In genomic region chr19:38853214-38853613, GRCh38 we compare ENCODE assay signal across 10 cellular contexts. TPM values are rescaled to one million over a fixed set of nuclear protein-coding genes. Genes with fewer than 3 reads are reported as not detected.
A peak's percentile ranks its signal among the peaks of the same experiment; 100 is the strongest.
DNase-seq lines count a peak whose midpoint lies in the region; ATAC-seq, FAIRE-seq and TF ChIP-seq lines count a peak whose summit lies in the region.
"Had no signal": no experiment of that assay in that cellular context is flagged by ENCODE, and none has a peak within 500 bp of the region (broad histone marks: within the 10 kb centered on the region; RNA-seq: fewer than 3 reads in every experiment).

No MANE protein-coding gene starts in this region.

- H3K9me2 ChIP-seq in OCI-LY7 (ENCODE audit: insufficient read depth, low read length): no peaks in the 10 kb centered on the region

- no peak for TF ChIP-seq POLR2A in endothelial cell of umbilical vein (IDR thresholded peaks at IDR 0.05; ENCODE audit: low read depth, low read length)

- no peaks in the 10 kb centered on the region for H3K27me3 ChIP-seq in endothelial cell of umbilical vein (ENCODE audit: control insufficient read depth in 2 of 2, insufficient read depth in 2 of 2, low read length in 2 of 2)
- H3K27me3 ChIP-seq: SJSA1 had no signal

- no peak for TF ChIP-seq CTCF in OCI-LY7 (conservative IDR thresholded peaks at IDR 0.05; ENCODE audit: low read length)
- TF ChIP-seq CTCF in endothelial cell of umbilical vein (IDR thresholded peaks at IDR 0.05; ENCODE audit: extremely low read depth in 1 of 2, insufficient read depth in 1 of 2, low read depth in 1 of 2, low read length in 2 of 2): no peak
- no peak for TF ChIP-seq CTCF in retinal pigment epithelial cell (conservative IDR thresholded peaks at IDR 0.05; ENCODE audit: low read depth, low read length)

- peaks cover 8% of the 10 kb centered on the region for H4K20me1 ChIP-seq in OCI-LY7 (ENCODE audit: insufficient read depth, low read length)
- H4K20me1 ChIP-seq in endothelial cell of umbilical vein (replicated peaks; ENCODE audit: control insufficient read depth, extremely low read depth, insufficient read depth, low read length): no peaks in the 10 kb centered on the region

- H3K9me1 ChIP-seq in endothelial cell of umbilical vein (replicated peaks; ENCODE audit: control insufficient read depth, extremely low read depth, insufficient read depth, low read length): no peaks in the 10 kb centered on the region

- H3K4me2 ChIP-seq in OCI-LY7 (ENCODE audit: low read length) (peak overlapping the region; percentile 87), endothelial cell of umbilical vein (ENCODE audit: insufficient read depth, low read length) (peak overlapping the region; percentile 91)

- intact Hi-C loops in OCI-LY7 (cut with micrococcal nuclease; ENCODE audit: unreplicated experiment) (loop anchor here (5.0 to 10.0 kb wide), 3 partner anchors 34 to 876 kb away; partner anchors contain the start of gene ZFP36), endothelial cell of umbilical vein (cut with micrococcal nuclease) (loop anchor here (10.0 kb wide), 1 partner anchor 208 kb away; the partner anchor contains the start of gene ACTN4)

- no peak for ATAC-seq in HG03354 (IDR thresholded peaks at IDR 0.05; ENCODE audit: poor library complexity, severe bottlenecking, unreplicated experiment)

- H3K9ac ChIP-seq in ES-I3 (ENCODE audit: low read depth, low read length) (peak overlapping the region; percentile 61; the same call in 1 of the 2 replicates), endothelial cell of umbilical vein (replicated peaks; ENCODE audit: extremely low read depth, insufficient read depth, low read length) (no peak overlapping the region)

- no peak for FAIRE-seq in endothelial cell of umbilical vein (lab: Jason Lieb, UNC)

- H3K9me3 ChIP-seq in ES-I3 (ENCODE audit: control insufficient read depth, insufficient read depth, low read length) (no peaks in the 10 kb centered on the region), OCI-LY7 (ENCODE audit: low read length) (no peaks in the 10 kb centered on the region), endothelial cell of umbilical vein (replicated peaks; ENCODE audit: control insufficient read depth, insufficient read depth, low read length) (no peaks in the 10 kb centered on the region)
- H3K9me3 ChIP-seq: neutrophil, SJSA1 had no signal

- H2AFZ ChIP-seq in OCI-LY7 (ENCODE audit: low read length) (peak overlapping the region; percentile 43; the same call in 1 of the 2 replicates), endothelial cell of umbilical vein (ENCODE audit: low read depth, low read length) (no peak overlapping the region)

- H3K27ac ChIP-seq in OCI-LY7 (ENCODE audit: low read depth, low read length, poor library complexity, severe bottlenecking): peak overlapping the region; percentile 83
- H3K27ac ChIP-seq in endothelial cell of umbilical vein (ENCODE audit: insufficient read depth, low read depth, low read length): no peak overlapping the region

- POLR2A ChIA-PET in OCI-LY7 (lab: Charles Lee) (interaction anchor here (0.9 to 1.6 kb wide), 4 partner anchors 9 to 24 kb away, joined by 4 to 21 read pairs (median 6); no protein-coding TSS in a partner anchor), endothelial cell of umbilical vein (lab: Charles Lee) (interaction anchor here (0.6 kb wide), 1 partner anchor 80 kb away, joined by 3 read pairs; no protein-coding TSS in a partner anchor)

- CTCF ChIA-PET in OCI-LY7 (lab: Charles Lee; ENCODE audit: unreplicated experiment): no interaction called here
- CTCF ChIA-PET in endothelial cell of umbilical vein (lab: Charles Lee): interaction anchor here (1.2 to 2.8 kb wide), 4 partner anchors 10 to 77 kb away, joined by 7 to 19 read pairs (median 12); partner anchors contain the start of genes MRPS12 and SARS2

- dilution Hi-C loops in endothelial cell of umbilical vein (cut with MboI; ENCODE audit: extremely low pct_ligation_motif_present, low sequenced_read_pairs): no loop called here

- no peak for DNase-seq in OCI-LY7 (ENCODE audit: low spot score)
- DNase-seq in endothelial cell of umbilical vein (ENCODE audit: low read depth, low spot score): no peak
- DNase-seq in retinal pigment epithelial cell (ENCODE audit: low read depth): no peak
- DNase-seq in NCI-H2029 (lab: John Stamatoyannopoulos, UW): no peak
- DNase-seq in Ammon's horn (ENCODE audit: low spot score): no peak
- DNase-seq in NCI-H510A (lab: John Stamatoyannopoulos, UW): no peak

- H3K4me1 ChIP-seq in ES-I3 (ENCODE audit: insufficient read depth, low read length) (no peaks in the 10 kb centered on the region), OCI-LY7 (ENCODE audit: insufficient read depth, low read length, poor library complexity, severe bottlenecking) (peaks cover 37% of the 10 kb centered on the region), endothelial cell of umbilical vein (ENCODE audit: control insufficient read depth, extremely low read depth, insufficient read depth, low read length) (peaks cover 24% of the 10 kb centered on the region)

- H3K36me3 ChIP-seq in ES-I3 (ENCODE audit: insufficient read depth, low read length) (no peaks in the 10 kb centered on the region), OCI-LY7 (ENCODE audit: insufficient read depth, low read length) (peaks cover 9% of the 10 kb centered on the region), endothelial cell of umbilical vein (ENCODE audit: control insufficient read depth in 2 of 2, extremely low read depth in 1 of 2, insufficient read depth in 2 of 2, low read length in 2 of 2) (no peaks in the 10 kb centered on the region)
- H3K36me3 ChIP-seq: neutrophil had no signal

- BruUV-seq in OCI-LY7 (replicated peaks; lab: Mats Ljungman, UMichigan) (no TSS peak), endothelial cell of umbilical vein (replicated peaks; lab: Mats Ljungman, UMichigan) (no TSS peak)

- H3K4me3 ChIP-seq in OCI-LY7 (ENCODE audit: low read depth, low read length, poor library complexity, severe bottlenecking) (peak overlapping the region; percentile 78), endothelial cell of umbilical vein (replicated peaks in 1 of 3; ENCODE audit: insufficient read depth in 1 of 3, low read depth in 1 of 3, low read length in 3 of 3) (no peak overlapping the region), retinal pigment epithelial cell (ENCODE audit: low read length) (peak overlapping the region; percentile 73)

- H3K79me2 ChIP-seq in OCI-LY7 (ENCODE audit: insufficient read depth, low read depth, low read length) (peaks cover 15% of the 10 kb centered on the region), endothelial cell of umbilical vein (ENCODE audit: control insufficient read depth, insufficient read depth, low read length) (peaks cover 9% of the 10 kb centered on the region)

RNA-seq across cellular contexts. Expression of gene HNRNPL, which starts 3.4 kb away (rescaled TPM):
- total RNA-seq in OCI-LY7 (2014; rRNA removed; shearing (Covaris generic)): 236 and 263 TPM in 2 replicates
- total RNA-seq in OCI-LY7 (2022) (655 and 706 TPM in 2 replicates), endothelial cell of umbilical vein (427 and 451 TPM in 2 replicates)
- polyA plus RNA-seq in endothelial cell of umbilical vein: 243 and 305 TPM in 2 replicates
- 292 and 332 TPM in 2 replicates for polyA plus RNA-seq in endothelial cell of umbilical vein (2011; cell fraction: cytosol; rRNA removed)
- 413 and 435 TPM in 2 replicates for polyA plus RNA-seq in endothelial cell of umbilical vein (2011; cell fraction: nucleus; rRNA removed)
- 320 and 351 TPM in 2 replicates for polyA plus RNA-seq in endothelial cell of umbilical vein (2012)
- 381 and 414 TPM in 2 replicates for polyA minus RNA-seq in endothelial cell of umbilical vein
- 162 TPM for polyA minus RNA-seq in endothelial cell of umbilical vein (2011; cell fraction: cytosol; rRNA and poly(A)+ RNA removed)
- 133 and 168 TPM in 2 replicates for polyA minus RNA-seq in endothelial cell of umbilical vein (2011; cell fraction: nucleus; rRNA and poly(A)+ RNA removed)

RNA-seq across cellular contexts. Expression of gene ECH1, which starts 21.6 kb away (rescaled TPM):
- 68.8 and 70.9 TPM in 2 replicates for total RNA-seq in OCI-LY7 (2014; rRNA removed; shearing (Covaris generic))
- total RNA-seq in OCI-LY7 (2022) (124 and 134 TPM in 2 replicates), endothelial cell of umbilical vein (62.5 and 69.7 TPM in 2 replicates)
- polyA plus RNA-seq in endothelial cell of umbilical vein: 71.8 and 74.1 TPM in 2 replicates
- 52.3 and 57.0 TPM in 2 replicates for polyA plus RNA-seq in endothelial cell of umbilical vein (2011; cell fraction: cytosol; rRNA removed)
- polyA plus RNA-seq in endothelial cell of umbilical vein (2011; cell fraction: nucleus; rRNA removed): 38.2 and 39.7 TPM in 2 replicates
- polyA plus RNA-seq in endothelial cell of umbilical vein (2012): 75.4 and 111 TPM in 2 replicates
- polyA minus RNA-seq in endothelial cell of umbilical vein: 49.6 and 51.8 TPM in 2 replicates
- polyA minus RNA-seq in endothelial cell of umbilical vein (2011; cell fraction: cytosol; rRNA and poly(A)+ RNA removed): 68.2 TPM
- polyA minus RNA-seq in endothelial cell of umbilical vein (2011; cell fraction: nucleus; rRNA and poly(A)+ RNA removed): 11.0 and 11.4 TPM in 2 replicates

RNA-seq across cellular contexts. Expression of gene RINL, which starts 24.9 kb away (rescaled TPM):
- total RNA-seq in OCI-LY7 (2014; rRNA removed; shearing (Covaris generic)): 26.3 and 33.3 TPM in 2 replicates
- 38.4 and 42.1 TPM in 2 replicates for total RNA-seq in OCI-LY7 (2022)
- 6.6 and 10.1 TPM in 2 replicates for total RNA-seq in endothelial cell of umbilical vein
- 4.7 and 5.3 TPM in 2 replicates for polyA plus RNA-seq in endothelial cell of umbilical vein
- polyA plus RNA-seq in endothelial cell of umbilical vein (2011; cell fraction: cytosol; rRNA removed): 3.3 and 4.7 TPM in 2 replicates
- 4.1 and 6.6 TPM in 2 replicates for polyA plus RNA-seq in endothelial cell of umbilical vein (2011; cell fraction: nucleus; rRNA removed)
- 6.0 and 6.2 TPM in 2 replicates for polyA plus RNA-seq in endothelial cell of umbilical vein (2012)
- polyA minus RNA-seq in endothelial cell of umbilical vein: 2.8 and 4.9 TPM in 2 replicates
- 2.4 TPM for polyA minus RNA-seq in endothelial cell of umbilical vein (2011; cell fraction: cytosol; rRNA and poly(A)+ RNA removed)
- 0.96 and 1.4 TPM in 2 replicates for polyA minus RNA-seq in endothelial cell of umbilical vein (2011; cell fraction: nucleus; rRNA and poly(A)+ RNA removed)

RNA-seq across cellular contexts. Expression of gene LGALS4, which starts 40.5 kb away (rescaled TPM):
- 0.70 and 1.0 TPM in 2 replicates for total RNA-seq in OCI-LY7 (2014; rRNA removed; shearing (Covaris generic))
- total RNA-seq in OCI-LY7 (2022): 1.1 and 1.3 TPM in 2 replicates
- 0.44 TPM in 1 of 2 replicates, not detected in the other for total RNA-seq in endothelial cell of umbilical vein
- 0.19 and 0.22 TPM in 2 replicates for polyA plus RNA-seq in endothelial cell of umbilical vein
- not detected in 2 replicates for polyA plus RNA-seq in endothelial cell of umbilical vein (2011; cell fraction: cytosol; rRNA removed)
- polyA plus RNA-seq in endothelial cell of umbilical vein (2011; cell fraction: nucleus; rRNA removed): 0.91 and 1.5 TPM in 2 replicates
- polyA plus RNA-seq in endothelial cell of umbilical vein (2012): 0.53 TPM in 1 of 2 replicates, not detected in the other
- polyA minus RNA-seq in endothelial cell of umbilical vein: not detected in 2 replicates
- polyA minus RNA-seq in endothelial cell of umbilical vein (2011; cell fraction: cytosol; rRNA and poly(A)+ RNA removed): not detected
- 0.72 TPM in 1 of 2 replicates, not detected in the other for polyA minus RNA-seq in endothelial cell of umbilical vein (2011; cell fraction: nucleus; rRNA and poly(A)+ RNA removed)
- total RNA-seq: SJSA1 had no signal

RNA-seq across cellular contexts. Expression of gene SIRT2, which starts 46.2 kb away (rescaled TPM):
- 25.5 and 26.0 TPM in 2 replicates for total RNA-seq in OCI-LY7 (2014; rRNA removed; shearing (Covaris generic))
- total RNA-seq in OCI-LY7 (2022) (30.0 and 32.1 TPM in 2 replicates), endothelial cell of umbilical vein (46.3 and 47.6 TPM in 2 replicates)
- 72.5 and 76.4 TPM in 2 replicates for polyA plus RNA-seq in endothelial cell of umbilical vein
- 60.7 and 64.3 TPM in 2 replicates for polyA plus RNA-seq in endothelial cell of umbilical vein (2011; cell fraction: cytosol; rRNA removed)
- polyA plus RNA-seq in endothelial cell of umbilical vein (2011; cell fraction: nucleus; rRNA removed): 103 and 122 TPM in 2 replicates
- 50.3 and 55.6 TPM in 2 replicates for polyA plus RNA-seq in endothelial cell of umbilical vein (2012)
- 42.0 and 44.3 TPM in 2 replicates for polyA minus RNA-seq in endothelial cell of umbilical vein
- 3.8 TPM for polyA minus RNA-seq in endothelial cell of umbilical vein (2011; cell fraction: cytosol; rRNA and poly(A)+ RNA removed)
- 26.0 and 26.2 TPM in 2 replicates for polyA minus RNA-seq in endothelial cell of umbilical vein (2011; cell fraction: nucleus; rRNA and poly(A)+ RNA removed)

Comparison
In these comparisons a context has a peak if more than half of its experiments do, and no peak if none do; other contexts are left out.
1. H3K4me3 ChIP-seq: peak in OCI-LY7 (single experiment) and retinal pigment epithelial cell (single experiment); none in endothelial cell of umbilical vein (0 of 3).